Comparison of ENCODE assay signal across 2 cellular contexts in genomic region chr14:49485290-49485689, GRCh38.
TF ChIP-seq lines count a peak whose summit lies in the region.

No MANE protein-coding gene starts in this region.

TF ChIP-seq in GM23338, 12 proteins besides CTCF, POLR2A, EP300 and RAD21:
- TF ChIP-seq ZNF114 (CRISPR knock-in tag; IDR thresholded peaks at IDR 0.05) (no peak), JUNB (IDR thresholded peaks at IDR 0.05; ENCODE audit: unreplicated experiment) (no peak), ZNF331 (CRISPR knock-in tag; IDR thresholded peaks at IDR 0.05; ENCODE audit: low read depth) (no peak), CREB1 (CRISPR knock-in tag; IDR thresholded peaks at IDR 0.05; ENCODE audit: low read depth) (no peak), ETS1 (IDR thresholded peaks at IDR 0.05) (no peak), ZNF462 (CRISPR knock-in tag; IDR thresholded peaks at IDR 0.05) (no peak), POLR2AphosphoS5 (IDR thresholded peaks at IDR 0.05; ENCODE audit: low read depth) (no peak), NANOG (IDR thresholded peaks at IDR 0.05; ENCODE audit: borderline replicate concordance) (no peak), EZH2phosphoT487 (IDR thresholded peaks at IDR 0.05; ENCODE audit: unreplicated experiment) (no peak), REST (IDR thresholded peaks at IDR 0.05; ENCODE audit: unreplicated experiment) (no peak), EZH2 (IDR thresholded peaks at IDR 0.05; ENCODE audit: low read depth, unreplicated experiment) (no peak), STAT1 (IDR thresholded peaks at IDR 0.05; ENCODE audit: unreplicated experiment) (no peak)
TF ChIP-seq in GM23338: peak in this region for 0.

TF ChIP-seq in H1, 55 proteins besides CTCF, POLR2A, EP300 and RAD21:
- TF ChIP-seq TAF1 (IDR thresholded peaks at IDR 0.05; ENCODE audit: low read depth, low read length) (no peak), RBBP5 (IDR thresholded peaks at IDR 0.05; ENCODE audit: borderline replicate concordance, low read depth, low read length) (no peak), SP2 (IDR thresholded peaks at IDR 0.05; ENCODE audit: low read length) (no peak), TBP (IDR thresholded peaks at IDR 0.05; ENCODE audit: low read depth, low read length) (no peak), PHF8 (conservative IDR thresholded peaks at IDR 0.05; ENCODE audit: low read depth, low read length) (no peak), EGR1 (IDR thresholded peaks at IDR 0.05; ENCODE audit: borderline replicate concordance, low read depth, low read length) (no peak), SIN3A (conservative IDR thresholded peaks at IDR 0.05 in 1 of 2, IDR thresholded peaks at IDR 0.05 in 1 of 2; ENCODE audit: low read depth in 1 of 2, low read length in 2 of 2) (no peak), ATF3 (IDR thresholded peaks at IDR 0.05; ENCODE audit: insufficient read depth, low read depth, low read length) (no peak), MAX (IDR thresholded peaks at IDR 0.05) (no peak), POU5F1 (IDR thresholded peaks at IDR 0.05; ENCODE audit: low read depth, low read length) (no peak), USF2 (IDR thresholded peaks at IDR 0.05; ENCODE audit: low read length) (no peak), TAF7 (optimal IDR thresholded peaks at IDR 0.05; ENCODE audit: borderline replicate concordance, low read depth, low read length) (no peak), GTF2F1 (IDR thresholded peaks at IDR 0.05; ENCODE audit: borderline replicate concordance, low read depth, low read length) (no peak), SP4 (IDR thresholded peaks at IDR 0.05; ENCODE audit: low read length) (no peak), KDM4A (IDR thresholded peaks at IDR 0.05; ENCODE audit: low read depth, low read length, severe bottlenecking) (no peak), ATF2 (IDR thresholded peaks at IDR 0.05; ENCODE audit: low read length) (no peak)
TF ChIP-seq in H1: peak in this region for 0.
